Comparison of ENCODE assay signal across 1 cellular context in the genomic region with DNA sequence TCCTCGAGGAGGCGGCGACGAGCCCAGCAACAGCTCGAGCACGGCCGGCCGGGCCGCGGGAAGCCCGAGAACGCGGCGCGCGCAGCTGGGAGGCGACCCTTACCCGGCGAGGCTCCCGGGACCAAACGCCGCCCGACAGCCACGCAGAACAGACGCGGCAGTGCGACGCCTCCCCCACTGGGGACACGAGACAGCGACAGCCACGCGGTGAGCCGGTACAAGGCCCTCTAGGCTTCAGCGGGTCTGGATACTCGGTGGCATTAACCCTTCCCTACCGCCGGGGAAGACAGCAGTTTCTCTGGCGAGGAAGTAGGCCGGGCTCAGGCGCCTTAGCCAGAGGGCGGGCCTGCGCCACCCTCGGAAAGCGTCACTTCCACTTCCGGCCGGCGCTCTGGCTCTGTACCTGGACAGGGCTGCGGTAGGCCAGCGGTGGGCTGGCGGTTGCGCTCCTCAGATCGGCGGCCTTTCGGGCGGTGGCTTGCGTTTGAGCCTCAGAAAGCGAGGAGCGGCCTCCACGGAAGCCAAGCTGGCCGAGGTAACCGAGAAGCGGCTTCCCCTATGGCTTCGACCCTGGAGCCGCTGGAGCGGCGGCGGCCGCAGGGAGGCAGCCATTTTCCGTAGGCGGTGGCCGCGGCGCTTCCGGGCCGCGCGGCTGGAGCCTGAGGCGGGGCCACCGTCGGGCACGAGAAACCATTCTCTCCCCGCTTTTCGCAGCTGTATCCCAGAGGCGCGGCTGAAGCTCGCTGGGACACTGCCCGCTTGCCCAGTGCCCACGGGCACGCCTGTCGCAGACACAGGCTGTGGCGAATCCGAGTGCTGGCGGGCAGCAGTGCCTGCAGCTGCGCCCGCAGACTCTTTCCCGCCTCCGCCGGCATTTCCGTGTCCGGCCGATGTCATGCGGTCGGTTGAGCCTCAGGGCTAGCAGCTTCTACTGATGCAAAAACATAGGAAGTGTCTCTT.
TF ChIP-seq lines count a peak whose summit lies in the region.

A gene with protein sequence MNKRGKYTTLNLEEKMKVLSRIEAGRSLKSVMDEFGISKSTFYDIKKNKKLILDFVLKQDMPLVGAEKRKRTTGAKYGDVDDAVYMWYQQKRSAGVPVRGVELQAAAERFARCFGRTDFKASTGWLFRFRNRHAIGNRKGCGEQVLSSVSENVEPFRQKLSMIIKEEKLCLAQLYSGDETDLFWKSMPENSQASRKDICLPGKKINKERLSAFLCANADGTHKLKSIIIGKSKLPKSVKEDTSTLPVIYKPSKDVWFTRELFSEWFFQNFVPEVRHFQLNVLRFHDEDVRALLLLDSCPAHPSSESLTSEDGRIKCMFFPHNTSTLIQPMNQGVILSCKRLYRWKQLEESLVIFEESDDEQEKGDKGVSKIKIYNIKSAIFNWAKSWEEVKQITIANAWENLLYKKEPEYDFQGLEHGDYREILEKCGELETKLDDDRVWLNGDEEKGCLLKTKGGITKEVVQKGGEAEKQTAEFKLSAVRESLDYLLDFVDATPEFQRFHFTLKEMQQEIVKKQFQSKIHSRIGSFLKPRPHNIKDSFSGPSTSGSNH (minus strand): TSS at position 322 of the 960 bp plus-strand sequence. CDS start 4,816 bp downstream, outside the sequence.
A gene (plus strand): TSS at position 389 of the 960 bp plus-strand sequence. CDS start 2,932 bp downstream, outside the sequence.

TF ChIP-seq in A549, 52 proteins besides CTCF, POLR2A, EP300 and RAD21 (continued from another document):
- TF ChIP-seq, protein P1, sequence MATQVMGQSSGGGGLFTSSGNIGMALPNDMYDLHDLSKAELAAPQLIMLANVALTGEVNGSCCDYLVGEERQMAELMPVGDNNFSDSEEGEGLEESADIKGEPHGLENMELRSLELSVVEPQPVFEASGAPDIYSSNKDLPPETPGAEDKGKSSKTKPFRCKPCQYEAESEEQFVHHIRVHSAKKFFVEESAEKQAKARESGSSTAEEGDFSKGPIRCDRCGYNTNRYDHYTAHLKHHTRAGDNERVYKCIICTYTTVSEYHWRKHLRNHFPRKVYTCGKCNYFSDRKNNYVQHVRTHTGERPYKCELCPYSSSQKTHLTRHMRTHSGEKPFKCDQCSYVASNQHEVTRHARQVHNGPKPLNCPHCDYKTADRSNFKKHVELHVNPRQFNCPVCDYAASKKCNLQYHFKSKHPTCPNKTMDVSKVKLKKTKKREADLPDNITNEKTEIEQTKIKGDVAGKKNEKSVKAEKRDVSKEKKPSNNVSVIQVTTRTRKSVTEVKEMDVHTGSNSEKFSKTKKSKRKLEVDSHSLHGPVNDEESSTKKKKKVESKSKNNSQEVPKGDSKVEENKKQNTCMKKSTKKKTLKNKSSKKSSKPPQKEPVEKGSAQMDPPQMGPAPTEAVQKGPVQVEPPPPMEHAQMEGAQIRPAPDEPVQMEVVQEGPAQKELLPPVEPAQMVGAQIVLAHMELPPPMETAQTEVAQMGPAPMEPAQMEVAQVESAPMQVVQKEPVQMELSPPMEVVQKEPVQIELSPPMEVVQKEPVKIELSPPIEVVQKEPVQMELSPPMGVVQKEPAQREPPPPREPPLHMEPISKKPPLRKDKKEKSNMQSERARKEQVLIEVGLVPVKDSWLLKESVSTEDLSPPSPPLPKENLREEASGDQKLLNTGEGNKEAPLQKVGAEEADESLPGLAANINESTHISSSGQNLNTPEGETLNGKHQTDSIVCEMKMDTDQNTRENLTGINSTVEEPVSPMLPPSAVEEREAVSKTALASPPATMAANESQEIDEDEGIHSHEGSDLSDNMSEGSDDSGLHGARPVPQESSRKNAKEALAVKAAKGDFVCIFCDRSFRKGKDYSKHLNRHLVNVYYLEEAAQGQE (IDR thresholded peaks at IDR 0.05) = no peak
- TF ChIP-seq NR3C1 (IDR thresholded peaks at IDR 0.05) (no peak), KDM1A (IDR thresholded peaks at IDR 0.05; ENCODE audit: low read depth) (0 out of 2 replicates have a peak, but pooled peaks have one; percentile 13), ZFP36 (IDR thresholded peaks at IDR 0.05; ENCODE audit: borderline replicate concordance, partially characterized antibody) (no peak), JUNB (IDR thresholded peaks at IDR 0.05) (no peak), NFE2L2 (conservative IDR thresholded peaks at IDR 0.05; ENCODE audit: low read length) (no peak), TFCP2L1 (CRISPR knock-in tag; IDR thresholded peaks at IDR 0.05) (peak; percentile 47; the same call in 1 of the 2 replicates), NPAS2 (CRISPR knock-in tag; IDR thresholded peaks at IDR 0.05; ENCODE audit: borderline replicate concordance) (peak; percentile 36; the same call in 1 of the 2 replicates), BHLHE40 (IDR thresholded peaks at IDR 0.05; ENCODE audit: low read depth, low read length) (no peak), HOXA7 (CRISPR knock-in tag; IDR thresholded peaks at IDR 0.05) (no peak; the same call in 1 of the 2 replicates), RFX5 (IDR thresholded peaks at IDR 0.05) (no peak), RARB (CRISPR knock-in tag; IDR thresholded peaks at IDR 0.05) (no peak), ZC3H11A (IDR thresholded peaks at IDR 0.05) (no peak), RNF2 (IDR thresholded peaks at IDR 0.05; ENCODE audit: borderline replicate concordance, low read depth) (peak; percentile 82; the same call in 1 of the 2 replicates), MAZ (IDR thresholded peaks at IDR 0.05; ENCODE audit: borderline replicate concordance, low read depth, low read length) (no peak), JUN (IDR thresholded peaks at IDR 0.05) (peak; percentile 43 to 87; a peak in 4 of 5 replicates), CBX2 (IDR thresholded peaks at IDR 0.05; ENCODE audit: borderline replicate concordance, low read depth) (no peak), ZSCAN20 (CRISPR knock-in tag; IDR thresholded peaks at IDR 0.05) (no peak), MAFK (IDR thresholded peaks at IDR 0.05; ENCODE audit: partially characterized antibody) (no peak), ESRRA (IDR thresholded peaks at IDR 0.05; ENCODE audit: borderline replicate concordance, low read length) (no peak), HEYL (CRISPR knock-in tag; IDR thresholded peaks at IDR 0.05) (peak; percentile 6; the same call in 1 of the 2 replicates), SMC3 (IDR thresholded peaks at IDR 0.05) (no peak), RCOR1 (IDR thresholded peaks at IDR 0.05; ENCODE audit: low read depth, low read length) (no peak), SREBF2 (IDR thresholded peaks at IDR 0.05) (no peak), HDAC2 (IDR thresholded peaks at IDR 0.05) (no peak), TP53 (CRISPR knock-in tag; IDR thresholded peaks at IDR 0.05) (0 out of 2 replicates have a peak, but pooled peaks have one; percentile 70), GATA3 (IDR thresholded peaks at IDR 0.05; ENCODE audit: borderline replicate concordance) (peak; percentile 39; the same call in 1 of the 2 replicates), PHF8 (IDR thresholded peaks at IDR 0.05; ENCODE audit: borderline replicate concordance, low read depth) (peak; percentile 91), HOXB13 (CRISPR knock-in tag; IDR thresholded peaks at IDR 0.05; ENCODE audit: low read depth) (peak; percentile 76; the same call in 1 of the 2 replicates), CEBPB (IDR thresholded peaks at IDR 0.05) (no peak), EHF (CRISPR knock-in tag; IDR thresholded peaks at IDR 0.05) (no peak), MYC (IDR thresholded peaks at IDR 0.05; ENCODE audit: borderline replicate concordance, low read length) (no peak)
- TF ChIP-seq, protein P2, sequence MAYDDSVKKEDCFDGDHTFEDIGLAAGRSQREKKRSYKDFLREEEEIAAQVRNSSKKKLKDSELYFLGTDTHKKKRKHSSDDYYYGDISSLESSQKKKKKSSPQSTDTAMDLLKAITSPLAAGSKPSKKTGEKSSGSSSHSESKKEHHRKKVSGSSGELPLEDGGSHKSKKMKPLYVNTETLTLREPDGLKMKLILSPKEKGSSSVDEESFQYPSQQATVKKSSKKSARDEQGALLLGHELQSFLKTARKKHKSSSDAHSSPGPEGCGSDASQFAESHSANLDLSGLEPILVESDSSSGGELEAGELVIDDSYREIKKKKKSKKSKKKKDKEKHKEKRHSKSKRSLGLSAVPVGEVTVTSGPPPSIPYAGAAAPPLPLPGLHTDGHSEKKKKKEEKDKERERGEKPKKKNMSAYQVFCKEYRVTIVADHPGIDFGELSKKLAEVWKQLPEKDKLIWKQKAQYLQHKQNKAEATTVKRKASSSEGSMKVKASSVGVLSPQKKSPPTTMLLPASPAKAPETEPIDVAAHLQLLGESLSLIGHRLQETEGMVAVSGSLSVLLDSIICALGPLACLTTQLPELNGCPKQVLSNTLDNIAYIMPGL (CRISPR knock-in tag; IDR thresholded peaks at IDR 0.05; ENCODE audit: borderline replicate concordance) = 0 out of 2 replicates have a peak, but pooled peaks have one; percentile 6
- TF ChIP-seq, protein P3, sequence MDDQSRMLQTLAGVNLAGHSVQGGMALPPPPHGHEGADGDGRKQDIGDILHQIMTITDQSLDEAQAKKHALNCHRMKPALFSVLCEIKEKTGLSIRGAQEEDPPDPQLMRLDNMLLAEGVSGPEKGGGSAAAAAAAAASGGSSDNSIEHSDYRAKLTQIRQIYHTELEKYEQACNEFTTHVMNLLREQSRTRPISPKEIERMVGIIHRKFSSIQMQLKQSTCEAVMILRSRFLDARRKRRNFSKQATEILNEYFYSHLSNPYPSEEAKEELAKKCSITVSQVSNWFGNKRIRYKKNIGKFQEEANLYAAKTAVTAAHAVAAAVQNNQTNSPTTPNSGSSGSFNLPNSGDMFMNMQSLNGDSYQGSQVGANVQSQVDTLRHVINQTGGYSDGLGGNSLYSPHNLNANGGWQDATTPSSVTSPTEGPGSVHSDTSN (IDR thresholded peaks at IDR 0.05) = no peak
- TF ChIP-seq, protein P4, sequence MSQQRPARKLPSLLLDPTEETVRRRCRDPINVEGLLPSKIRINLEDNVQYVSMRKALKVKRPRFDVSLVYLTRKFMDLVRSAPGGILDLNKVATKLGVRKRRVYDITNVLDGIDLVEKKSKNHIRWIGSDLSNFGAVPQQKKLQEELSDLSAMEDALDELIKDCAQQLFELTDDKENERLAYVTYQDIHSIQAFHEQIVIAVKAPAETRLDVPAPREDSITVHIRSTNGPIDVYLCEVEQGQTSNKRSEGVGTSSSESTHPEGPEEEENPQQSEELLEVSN (IDR thresholded peaks at IDR 0.05; ENCODE audit: borderline replicate concordance, low read depth) = peak; percentile 99
- TF ChIP-seq, protein P5, sequence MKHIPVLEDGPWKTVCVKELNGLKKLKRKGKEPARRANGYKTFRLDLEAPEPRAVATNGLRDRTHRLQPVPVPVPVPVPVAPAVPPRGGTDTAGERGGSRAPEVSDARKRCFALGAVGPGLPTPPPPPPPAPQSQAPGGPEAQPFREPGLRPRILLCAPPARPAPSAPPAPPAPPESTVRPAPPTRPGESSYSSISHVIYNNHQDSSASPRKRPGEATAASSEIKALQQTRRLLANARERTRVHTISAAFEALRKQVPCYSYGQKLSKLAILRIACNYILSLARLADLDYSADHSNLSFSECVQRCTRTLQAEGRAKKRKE (CRISPR knock-in tag; IDR thresholded peaks at IDR 0.05; ENCODE audit: low read depth) = no peak
- TF ChIP-seq, protein P6, sequence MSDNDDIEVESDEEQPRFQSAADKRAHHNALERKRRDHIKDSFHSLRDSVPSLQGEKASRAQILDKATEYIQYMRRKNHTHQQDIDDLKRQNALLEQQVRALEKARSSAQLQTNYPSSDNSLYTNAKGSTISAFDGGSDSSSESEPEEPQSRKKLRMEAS (IDR thresholded peaks at IDR 0.05) = peak; percentile 95
- TF ChIP-seq, protein P7, sequence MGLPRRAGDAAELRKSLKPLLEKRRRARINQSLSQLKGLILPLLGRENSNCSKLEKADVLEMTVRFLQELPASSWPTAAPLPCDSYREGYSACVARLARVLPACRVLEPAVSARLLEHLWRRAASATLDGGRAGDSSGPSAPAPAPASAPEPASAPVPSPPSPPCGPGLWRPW (IDR thresholded peaks at IDR 0.05) = no peak
- TF ChIP-seq, protein P8, sequence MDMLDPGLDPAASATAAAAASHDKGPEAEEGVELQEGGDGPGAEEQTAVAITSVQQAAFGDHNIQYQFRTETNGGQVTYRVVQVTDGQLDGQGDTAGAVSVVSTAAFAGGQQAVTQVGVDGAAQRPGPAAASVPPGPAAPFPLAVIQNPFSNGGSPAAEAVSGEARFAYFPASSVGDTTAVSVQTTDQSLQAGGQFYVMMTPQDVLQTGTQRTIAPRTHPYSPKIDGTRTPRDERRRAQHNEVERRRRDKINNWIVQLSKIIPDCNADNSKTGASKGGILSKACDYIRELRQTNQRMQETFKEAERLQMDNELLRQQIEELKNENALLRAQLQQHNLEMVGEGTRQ (IDR thresholded peaks at IDR 0.05) = no peak; the same call in 1 of the 2 replicates
- TF ChIP-seq, protein P9, sequence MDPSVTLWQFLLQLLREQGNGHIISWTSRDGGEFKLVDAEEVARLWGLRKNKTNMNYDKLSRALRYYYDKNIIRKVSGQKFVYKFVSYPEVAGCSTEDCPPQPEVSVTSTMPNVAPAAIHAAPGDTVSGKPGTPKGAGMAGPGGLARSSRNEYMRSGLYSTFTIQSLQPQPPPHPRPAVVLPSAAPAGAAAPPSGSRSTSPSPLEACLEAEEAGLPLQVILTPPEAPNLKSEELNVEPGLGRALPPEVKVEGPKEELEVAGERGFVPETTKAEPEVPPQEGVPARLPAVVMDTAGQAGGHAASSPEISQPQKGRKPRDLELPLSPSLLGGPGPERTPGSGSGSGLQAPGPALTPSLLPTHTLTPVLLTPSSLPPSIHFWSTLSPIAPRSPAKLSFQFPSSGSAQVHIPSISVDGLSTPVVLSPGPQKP (IDR thresholded peaks at IDR 0.05; ENCODE audit: low read depth, low read length) = no peak
- TF ChIP-seq, protein P10, sequence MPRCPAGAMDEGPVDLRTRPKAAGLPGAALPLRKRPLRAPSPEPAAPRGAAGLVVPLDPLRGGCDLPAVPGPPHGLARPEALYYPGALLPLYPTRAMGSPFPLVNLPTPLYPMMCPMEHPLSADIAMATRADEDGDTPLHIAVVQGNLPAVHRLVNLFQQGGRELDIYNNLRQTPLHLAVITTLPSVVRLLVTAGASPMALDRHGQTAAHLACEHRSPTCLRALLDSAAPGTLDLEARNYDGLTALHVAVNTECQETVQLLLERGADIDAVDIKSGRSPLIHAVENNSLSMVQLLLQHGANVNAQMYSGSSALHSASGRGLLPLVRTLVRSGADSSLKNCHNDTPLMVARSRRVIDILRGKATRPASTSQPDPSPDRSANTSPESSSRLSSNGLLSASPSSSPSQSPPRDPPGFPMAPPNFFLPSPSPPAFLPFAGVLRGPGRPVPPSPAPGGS (IDR thresholded peaks at IDR 0.05) = 0 out of 3 replicates have a peak, but pooled peaks have one; percentile 61
